8 cellular contexts compared by ENCODE assay signal in genomic region chr1:230772457-230773395, GRCh38. TPM values are rescaled to one million over a fixed set of nuclear protein-coding genes. Genes with fewer than 3 reads are reported as not detected.
A peak's percentile ranks its signal among the peaks of the same experiment; 100 is the strongest.
DNase-seq lines count a peak whose midpoint lies in the region; ATAC-seq, FAIRE-seq and TF ChIP-seq lines count a peak whose summit lies in the region.

No MANE protein-coding gene starts in this region.

- H3K9me3 Mint-ChIP-seq in activated naive CD8-positive, alpha-beta T cell treated with anti-CD3 and anti-CD28 coated beads for 36 hours, result no peaks in the 10 kb centered on the region
- H3K9me3 Mint-ChIP-seq in activated T-cell treated with anti-CD3 and anti-CD28 coated beads, Interleukin-2, amount 50 U/mL, for 24 hours, result no peaks in the 10 kb centered on the region

- CTCF ChIA-PET in HepG2 (lab: Yijun Ruan, JAX; ENCODE audit: low intra/inter-chr PET ratio, low total read pairs), result interaction anchor here (0.7 to 2.9 kb wide), 5 partner anchors 57 to 205 kb away, joined by 3 to 24 read pairs (median 4); partner anchors contain the start of gene COG2

- BruUV-seq in HepG2 (replicated peaks; lab: Mats Ljungman, UMichigan), result no TSS peak

- H3K79me2 ChIP-seq in DND-41 (ENCODE audit: insufficient read depth, low read length), result no peaks in the 10 kb centered on the region
- H3K79me2 ChIP-seq in HepG2 (ENCODE audit: insufficient read depth, low read length), result no peaks in the 10 kb centered on the region

- no peak for TF ChIP-seq EP300 in HepG2 (IDR thresholded peaks at IDR 0.05; ENCODE audit: low read depth in 2 of 2, low read length in 2 of 2)
- TF ChIP-seq EP300 in HepG2 (CRISPR knock-in tag; IDR thresholded peaks at IDR 0.05; ENCODE audit: borderline replicate concordance), result no peak

- H3K9ac ChIP-seq in DND-41 (ENCODE audit: low read depth, low read length) (no peak overlapping the region), HepG2 (ENCODE audit: insufficient read depth, low read depth, low read length) (no peak overlapping the region)

- no peak for TF ChIP-seq POLR2A in HepG2 (IDR thresholded peaks at IDR 0.05; ENCODE audit: insufficient read depth in 1 of 2, low read depth in 2 of 2, low read length in 2 of 2)

- TF ChIP-seq RAD21 in HepG2 (CRISPR knock-in tag; IDR thresholded peaks at IDR 0.05), result peak; percentile 89

- in situ Hi-C loops in HepG2 (cut with HindIII; ENCODE audit: extremely low pct_ligation_motif_present, low pct_unique_long_range_greater_than_20kb), result loop anchor here (5.0 kb wide), 1 partner anchor 135 kb away; no protein-coding TSS in a partner anchor

- WGBS in HepG2 (ENCODE audit: low lambda C conversion rate), result 34% methylated on average over 13 of the region's 14 CpGs
- 52 to 60% methylated on average over 14 of the region's 14 CpGs for WGBS in aorta, 2 donors

- peaks cover 3% of the 10 kb centered on the region for H3K27me3 Mint-ChIP-seq in activated naive CD8-positive, alpha-beta T cell treated with anti-CD3 and anti-CD28 coated beads for 36 hours
- peaks cover 9% of the 10 kb centered on the region for H3K27me3 Mint-ChIP-seq in activated T-cell treated with anti-CD3 and anti-CD28 coated beads, Interleukin-2, amount 50 U/mL, for 24 hours

- H4K20me1 ChIP-seq in DND-41 (ENCODE audit: insufficient read depth, low read length) (no peaks in the 10 kb centered on the region), HepG2 (ENCODE audit: insufficient read depth, low read length) (no peaks in the 10 kb centered on the region)

- peak; percentile 36 for TF ChIP-seq CTCF in DND-41 (IDR thresholded peaks at IDR 0.05; ENCODE audit: borderline replicate concordance, extremely low read depth, low read length, poor library complexity, severe bottlenecking)
- peak; percentile 94 for TF ChIP-seq CTCF in HepG2 (CRISPR knock-in tag; IDR thresholded peaks at IDR 0.05)

- no peaks in the 10 kb centered on the region for H3K36me3 Mint-ChIP-seq in activated naive CD8-positive, alpha-beta T cell treated with anti-CD3 and anti-CD28 coated beads for 36 hours
- H3K36me3 Mint-ChIP-seq in activated T-cell treated with anti-CD3 and anti-CD28 coated beads, Interleukin-2, amount 50 U/mL, for 24 hours (ENCODE audit: low read depth), result no peaks in the 10 kb centered on the region

- ATAC-seq in DND-41 (ENCODE audit: insufficient read depth, low read depth) (no peak), HepG2 (peak; percentile 75), aorta (ENCODE audit: low FRiP score) (peak; percentile 84)

- H3K9me3 ChIP-seq in DND-41 (ENCODE audit: insufficient read depth, low read length, severe bottlenecking) (no peaks in the 10 kb centered on the region), HepG2 (ENCODE audit: low read length) (no peaks in the 10 kb centered on the region), aorta (ENCODE audit: control insufficient read depth, low read length) (no peaks in the 10 kb centered on the region)

- H3K4me3 Mint-ChIP-seq in activated naive CD8-positive, alpha-beta T cell treated with anti-CD3 and anti-CD28 coated beads for 36 hours, result no peak overlapping the region
- H3K4me3 Mint-ChIP-seq in activated T-cell treated with anti-CD3 and anti-CD28 coated beads, Interleukin-2, amount 50 U/mL, for 24 hours, result no peak overlapping the region

- peak; percentile 85 for FAIRE-seq in HepG2 (lab: Jason Lieb, UNC)

- intact Hi-C loops in HepG2 (cut with micrococcal nuclease; ENCODE audit: unreplicated experiment) (loop anchor here (1.0 to 2.0 kb wide), 4 partner anchors 58 to 140 kb away; partner anchors contain the start of genes AGT and COG2), aorta (cut with DNase I) (loop anchor here (2.0 to 10.0 kb wide), 2 partner anchors 108 to 130 kb away; partner anchors contain the start of gene COG2 (in 1 of the 2))

- H3K4me1 Mint-ChIP-seq in activated naive CD8-positive, alpha-beta T cell treated with anti-CD3 and anti-CD28 coated beads for 36 hours, result no peaks in the 10 kb centered on the region
- H3K4me1 Mint-ChIP-seq in activated T-cell treated with anti-CD3 and anti-CD28 coated beads, Interleukin-2, amount 50 U/mL, for 24 hours (ENCODE audit: low read depth), result no peaks in the 10 kb centered on the region

- H3K4me3 ChIP-seq in DND-41 (ENCODE audit: low read depth in 1 of 2, low read length in 2 of 2), result no peak overlapping the region
- no peak overlapping the region; a peak in 1 of 6 replicates for H3K4me3 ChIP-seq in HepG2 (replicated peaks in 1 of 3; ENCODE audit: insufficient read depth in 1 of 3, low read depth in 2 of 3, low read length in 3 of 3)
- no peak overlapping the region for H3K4me3 ChIP-seq in aorta (ENCODE audit: low read length in 2 of 2)

- no peaks in the 10 kb centered on the region for H3K4me1 ChIP-seq in DND-41 (ENCODE audit: insufficient read depth, low read length)
- H3K4me1 ChIP-seq in HepG2 (ENCODE audit: insufficient read depth, low read length), result peaks cover 34% of the 10 kb centered on the region
- no peaks in the 10 kb centered on the region for H3K4me1 ChIP-seq in aorta (ENCODE audit: control insufficient read depth in 1 of 2, insufficient read depth in 2 of 2, low read length in 2 of 2)

- H3K27me3 ChIP-seq in DND-41 (ENCODE audit: insufficient read depth, low read length, poor library complexity), result no peaks in the 10 kb centered on the region
- H3K27me3 ChIP-seq in HepG2 (ENCODE audit: control insufficient read depth in 1 of 2, insufficient read depth in 2 of 2, low read length in 2 of 2), result peaks cover 1 to 7% of the 10 kb centered on the region in 2 experiments; a peak in 3 of 5 replicates
- no peaks in the 10 kb centered on the region for H3K27me3 ChIP-seq in aorta (ENCODE audit: control insufficient read depth in 1 of 2, insufficient read depth in 2 of 2, low read length in 1 of 2)

- H2AFZ ChIP-seq in DND-41 (ENCODE audit: low read depth, low read length) (no peak overlapping the region), HepG2 (ENCODE audit: low read length) (no peak overlapping the region)

- POLR2A ChIA-PET in HepG2 (lab: Yijun Ruan, JAX), result interaction anchor here (0.6 to 2.7 kb wide), 8 partner anchors 30 to 444 kb away, joined by 3 to 33 read pairs (median 4); partner anchors contain the start of gene AGT

- H3K36me3 ChIP-seq in DND-41 (ENCODE audit: insufficient read depth, low read length), result no peaks in the 10 kb centered on the region
- H3K36me3 ChIP-seq in HepG2 (replicated peaks in 1 of 2; ENCODE audit: control insufficient read depth in 1 of 2, insufficient read depth in 2 of 2, low read length in 2 of 2), result no peaks in the 10 kb centered on the region
- H3K36me3 ChIP-seq in aorta (ENCODE audit: control insufficient read depth in 1 of 2, insufficient read depth in 2 of 2, low read length in 1 of 2), result no peaks in the 10 kb centered on the region

- H3K27ac ChIP-seq in DND-41 (ENCODE audit: low read length) (no peak overlapping the region), HepG2 (ENCODE audit: extremely low read length, insufficient read depth, low read length) (no peak overlapping the region), aorta (ENCODE audit: low read depth in 1 of 2, low read length in 2 of 2) (no peak overlapping the region)

- H3K4me2 ChIP-seq in DND-41 (ENCODE audit: insufficient read depth, low read length) (no peak overlapping the region), HepG2 (ENCODE audit: low read depth, low read length) (peak overlapping the region; percentile 67)

- no peak overlapping the region for H3K27ac Mint-ChIP-seq in activated naive CD8-positive, alpha-beta T cell treated with anti-CD3 and anti-CD28 coated beads for 36 hours
- no peak overlapping the region for H3K27ac Mint-ChIP-seq in activated T-cell treated with anti-CD3 and anti-CD28 coated beads, Interleukin-2, amount 50 U/mL, for 24 hours

- DNase-seq in DND-41, result no peak
- peak; percentile 64 for DNase-seq in NCI-H2227 (lab: John Stamatoyannopoulos, UW; ENCODE audit: unreplicated experiment)
- DNase-seq in cerebellar cortex (ENCODE audit: low spot score), result peak; percentile 92
- peak; percentile 56 for DNase-seq in HepG2 (ENCODE audit: low spot score)
- no peak for DNase-seq in aorta
- DNase-seq in activated naive CD8-positive, alpha-beta T cell treated with anti-CD3 and anti-CD28 coated beads for 36 hours, result no peak
- no peak for DNase-seq in activated CD4-positive, alpha-beta T cell treated with anti-CD3 and anti-CD28 coated beads for 4 hours
- DNase-seq in activated T-cell treated with anti-CD3 and anti-CD28 coated beads, Interleukin-2, amount 50 U/mL, for 24 hours, result no peak

RNA-seq across cellular contexts. Expression of gene CAPN9, which starts 25.5 kb away (rescaled TPM):
- 0.17 and 0.31 TPM in 2 replicates for total RNA-seq in HepG2 (2016; rRNA removed; fragmentation: Illumina TruSeq; extraction: Trizol)
- total RNA-seq in HepG2 (2016; cell fraction: cytosol; rRNA removed; fragmentation: Illumina TruSeq; extraction: Trizol; ENCODE audit: low read depth), result not detected in 2 replicates
- 0.09 and 0.16 TPM in 2 replicates for total RNA-seq in HepG2 (2016; cell fraction: insoluble cytoplasmic fraction; rRNA removed; fragmentation: Illumina TruSeq; extraction: Trizol)
- total RNA-seq in HepG2 (2016; cell fraction: membrane; rRNA removed; fragmentation: Illumina TruSeq; extraction: Trizol), result not detected in 2 replicates
- total RNA-seq in HepG2 (2016; cell fraction: nucleus; rRNA removed; fragmentation: Illumina TruSeq; extraction: Trizol), result not detected in 2 replicates
- polyA plus RNA-seq in HepG2 (2011; rRNA removed), result 0.04 and 0.10 TPM in 2 replicates
- 0.06 and 0.11 TPM in 2 replicates for polyA plus RNA-seq in HepG2 (2011; cell fraction: cytosol; rRNA removed)
- 0.19 TPM in 1 of 2 replicates, not detected in the other for polyA plus RNA-seq in HepG2 (2011; cell fraction: nucleus; rRNA removed)
- polyA plus RNA-seq in HepG2 (2012), result 0.09 TPM in 1 of 2 replicates, not detected in the other
- polyA plus RNA-seq in HepG2 (2016; cell fraction: cytosol; fragmentation: Illumina TruSeq; extraction: Trizol; ENCODE audit: low read depth), result 0.26 TPM in 1 of 2 replicates, not detected in the other
- polyA plus RNA-seq in HepG2 (2016; cell fraction: insoluble cytoplasmic fraction; fragmentation: Illumina TruSeq; extraction: Trizol; ENCODE audit: low read depth), result not detected in 2 replicates
- 0.06 TPM in 1 of 2 replicates, not detected in the other for polyA plus RNA-seq in HepG2 (2016; cell fraction: membrane; fragmentation: Illumina TruSeq; extraction: Trizol; ENCODE audit: low read depth)
- 0.21 TPM in 1 of 2 replicates, not detected in the other for polyA plus RNA-seq in HepG2 (2016; cell fraction: nucleus; fragmentation: Illumina TruSeq; extraction: Trizol; ENCODE audit: insufficient read depth, low read depth)
- polyA minus RNA-seq in HepG2 (2011; rRNA and poly(A)+ RNA removed; ENCODE audit: low replicate concordance), result 0.12 TPM in 1 of 2 replicates, not detected in the other
- not detected in 2 replicates for polyA minus RNA-seq in HepG2 (2011; cell fraction: cytosol; rRNA and poly(A)+ RNA removed)
- not detected in 2 replicates for polyA minus RNA-seq in HepG2 (2011; cell fraction: nucleus; rRNA and poly(A)+ RNA removed)
- total RNA-seq in aorta, result not detected
- 1 to 10 TPM in 1 of 2 donors, under 1 TPM in 1; 0.46 to 6.0 TPM for polyA plus RNA-seq in aorta
- total RNA-seq in activated naive CD8-positive, alpha-beta T cell treated with anti-CD3 and anti-CD28 coated beads for 36 hours, result not detected

RNA-seq across cellular contexts. Expression of gene AGT, which starts 58.8 kb away (rescaled TPM):
- total RNA-seq in HepG2 (2016; rRNA removed; fragmentation: Illumina TruSeq; extraction: Trizol), result 378 and 892 TPM in 2 replicates
- total RNA-seq in HepG2 (2016; cell fraction: cytosol; rRNA removed; fragmentation: Illumina TruSeq; extraction: Trizol; ENCODE audit: low read depth), result 75.9 and 76.7 TPM in 2 replicates
- 368 and 897 TPM in 2 replicates for total RNA-seq in HepG2 (2016; cell fraction: insoluble cytoplasmic fraction; rRNA removed; fragmentation: Illumina TruSeq; extraction: Trizol)
- 150 and 163 TPM in 2 replicates for total RNA-seq in HepG2 (2016; cell fraction: membrane; rRNA removed; fragmentation: Illumina TruSeq; extraction: Trizol)
- 728 and 881 TPM in 2 replicates for total RNA-seq in HepG2 (2016; cell fraction: nucleus; rRNA removed; fragmentation: Illumina TruSeq; extraction: Trizol)
- polyA plus RNA-seq in HepG2 (2011; rRNA removed), result 2,071 and 2,729 TPM in 2 replicates
- 1,947 and 1,991 TPM in 2 replicates for polyA plus RNA-seq in HepG2 (2011; cell fraction: cytosol; rRNA removed)
- polyA plus RNA-seq in HepG2 (2011; cell fraction: nucleus; rRNA removed), result 1,234 and 1,580 TPM in 2 replicates
- 1,477 and 1,796 TPM in 2 replicates for polyA plus RNA-seq in HepG2 (2012)
- polyA plus RNA-seq in HepG2 (2016; cell fraction: cytosol; fragmentation: Illumina TruSeq; extraction: Trizol; ENCODE audit: low read depth), result 105 and 108 TPM in 2 replicates
- polyA plus RNA-seq in HepG2 (2016; cell fraction: insoluble cytoplasmic fraction; fragmentation: Illumina TruSeq; extraction: Trizol; ENCODE audit: low read depth), result 413 and 471 TPM in 2 replicates
- polyA plus RNA-seq in HepG2 (2016; cell fraction: membrane; fragmentation: Illumina TruSeq; extraction: Trizol; ENCODE audit: low read depth), result 154 and 159 TPM in 2 replicates
- polyA plus RNA-seq in HepG2 (2016; cell fraction: nucleus; fragmentation: Illumina TruSeq; extraction: Trizol; ENCODE audit: insufficient read depth, low read depth), result 1,282 and 1,316 TPM in 2 replicates
- 0.94 and 2,464 TPM in 2 replicates for polyA minus RNA-seq in HepG2 (2011; rRNA and poly(A)+ RNA removed; ENCODE audit: low replicate concordance)
- polyA minus RNA-seq in HepG2 (2011; cell fraction: cytosol; rRNA and poly(A)+ RNA removed), result 761 and 986 TPM in 2 replicates
- polyA minus RNA-seq in HepG2 (2011; cell fraction: nucleus; rRNA and poly(A)+ RNA removed), result 279 and 432 TPM in 2 replicates
- 10 to 100 TPM; 46.1 to 49.1 TPM for total RNA-seq in aorta
- 100 to 1,000 TPM in 1 of 2 donors, 10 to 100 TPM in 1; 23.2 to 120 TPM for polyA plus RNA-seq in aorta
- not detected for total RNA-seq in activated naive CD8-positive, alpha-beta T cell treated with anti-CD3 and anti-CD28 coated beads for 36 hours

Comparison
In these comparisons a context has a peak if more than half of its experiments do, and no peak if none do; other contexts are left out.
1. DNase-seq: peak in NCI-H2227 (single experiment), cerebellar cortex (single experiment) and HepG2 (single experiment); none in DND-41 (single experiment), aorta (0 of 2), activated naive CD8-positive, alpha-beta T cell treated with anti-CD3 and anti-CD28 coated beads for 36 hours (single experiment), activated CD4-positive, alpha-beta T cell treated with anti-CD3 and anti-CD28 coated beads for 4 hours (0 of 2) and activated T-cell treated with anti-CD3 and anti-CD28 coated beads, Interleukin-2, amount 50 U/mL, for 24 hours (single experiment).
2. RNA of gene AGT, which starts 58.8 kb away (total RNA-seq): 75.9 to 897 TPM in HepG2 and 46.1 to 49.1 TPM in aorta; not detected in activated naive CD8-positive, alpha-beta T cell treated with anti-CD3 and anti-CD28 coated beads for 36 hours; every median in the first group is over 10 times any median in the second.